In the genomic region with DNA sequence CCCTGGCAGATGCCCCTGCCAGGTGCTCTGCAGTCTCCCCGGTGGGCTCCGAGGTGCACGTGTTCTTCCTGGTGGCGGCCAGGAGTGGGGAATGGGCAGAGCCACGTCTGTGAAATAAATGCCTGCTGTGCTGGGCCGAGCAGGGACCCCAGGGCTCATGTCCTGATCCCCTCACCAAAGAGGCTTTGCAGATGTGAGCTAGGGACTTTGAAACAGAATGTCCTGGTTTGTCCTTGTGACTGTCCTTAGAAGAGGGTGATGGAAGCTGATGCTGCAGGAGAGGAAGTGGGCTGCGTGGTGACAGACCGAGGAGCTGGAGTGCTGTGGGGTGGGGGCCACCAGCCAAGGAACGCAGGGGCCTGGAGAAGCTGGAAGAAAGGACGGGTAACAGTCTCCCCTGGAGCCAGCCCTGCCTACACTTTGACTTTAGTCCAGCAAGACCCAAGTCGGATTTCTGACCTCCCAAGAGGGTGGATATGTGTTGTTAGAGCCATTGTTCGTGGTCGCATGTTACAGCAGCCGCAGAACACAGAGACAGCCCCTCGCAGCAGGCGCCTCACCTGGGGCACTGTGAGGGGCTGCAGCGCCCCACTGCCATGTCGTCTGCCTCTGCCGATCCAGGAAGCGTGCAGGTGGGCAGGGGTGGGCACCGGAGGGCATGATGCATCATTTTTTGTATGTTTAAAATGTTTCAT, we compare ENCODE assay signal across 1 cellular context.
TF ChIP-seq lines count a peak whose summit lies in the region.

No MANE protein-coding gene starts in this region.

TF ChIP-seq in GM23338, 12 proteins besides CTCF, POLR2A, EP300 and RAD21 (continued from another document):
- TF ChIP-seq, protein P1, sequence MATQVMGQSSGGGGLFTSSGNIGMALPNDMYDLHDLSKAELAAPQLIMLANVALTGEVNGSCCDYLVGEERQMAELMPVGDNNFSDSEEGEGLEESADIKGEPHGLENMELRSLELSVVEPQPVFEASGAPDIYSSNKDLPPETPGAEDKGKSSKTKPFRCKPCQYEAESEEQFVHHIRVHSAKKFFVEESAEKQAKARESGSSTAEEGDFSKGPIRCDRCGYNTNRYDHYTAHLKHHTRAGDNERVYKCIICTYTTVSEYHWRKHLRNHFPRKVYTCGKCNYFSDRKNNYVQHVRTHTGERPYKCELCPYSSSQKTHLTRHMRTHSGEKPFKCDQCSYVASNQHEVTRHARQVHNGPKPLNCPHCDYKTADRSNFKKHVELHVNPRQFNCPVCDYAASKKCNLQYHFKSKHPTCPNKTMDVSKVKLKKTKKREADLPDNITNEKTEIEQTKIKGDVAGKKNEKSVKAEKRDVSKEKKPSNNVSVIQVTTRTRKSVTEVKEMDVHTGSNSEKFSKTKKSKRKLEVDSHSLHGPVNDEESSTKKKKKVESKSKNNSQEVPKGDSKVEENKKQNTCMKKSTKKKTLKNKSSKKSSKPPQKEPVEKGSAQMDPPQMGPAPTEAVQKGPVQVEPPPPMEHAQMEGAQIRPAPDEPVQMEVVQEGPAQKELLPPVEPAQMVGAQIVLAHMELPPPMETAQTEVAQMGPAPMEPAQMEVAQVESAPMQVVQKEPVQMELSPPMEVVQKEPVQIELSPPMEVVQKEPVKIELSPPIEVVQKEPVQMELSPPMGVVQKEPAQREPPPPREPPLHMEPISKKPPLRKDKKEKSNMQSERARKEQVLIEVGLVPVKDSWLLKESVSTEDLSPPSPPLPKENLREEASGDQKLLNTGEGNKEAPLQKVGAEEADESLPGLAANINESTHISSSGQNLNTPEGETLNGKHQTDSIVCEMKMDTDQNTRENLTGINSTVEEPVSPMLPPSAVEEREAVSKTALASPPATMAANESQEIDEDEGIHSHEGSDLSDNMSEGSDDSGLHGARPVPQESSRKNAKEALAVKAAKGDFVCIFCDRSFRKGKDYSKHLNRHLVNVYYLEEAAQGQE (IDR thresholded peaks at IDR 0.05; ENCODE audit: unreplicated experiment) = no peak
- TF ChIP-seq ZNF462 (CRISPR knock-in tag; IDR thresholded peaks at IDR 0.05) (no peak), JUNB (IDR thresholded peaks at IDR 0.05; ENCODE audit: unreplicated experiment) (no peak), CREB1 (CRISPR knock-in tag; IDR thresholded peaks at IDR 0.05; ENCODE audit: low read depth) (no peak), ZNF114 (CRISPR knock-in tag; IDR thresholded peaks at IDR 0.05) (no peak), POLR2AphosphoS5 (IDR thresholded peaks at IDR 0.05; ENCODE audit: low read depth) (no peak)
